In the genomic region with DNA sequence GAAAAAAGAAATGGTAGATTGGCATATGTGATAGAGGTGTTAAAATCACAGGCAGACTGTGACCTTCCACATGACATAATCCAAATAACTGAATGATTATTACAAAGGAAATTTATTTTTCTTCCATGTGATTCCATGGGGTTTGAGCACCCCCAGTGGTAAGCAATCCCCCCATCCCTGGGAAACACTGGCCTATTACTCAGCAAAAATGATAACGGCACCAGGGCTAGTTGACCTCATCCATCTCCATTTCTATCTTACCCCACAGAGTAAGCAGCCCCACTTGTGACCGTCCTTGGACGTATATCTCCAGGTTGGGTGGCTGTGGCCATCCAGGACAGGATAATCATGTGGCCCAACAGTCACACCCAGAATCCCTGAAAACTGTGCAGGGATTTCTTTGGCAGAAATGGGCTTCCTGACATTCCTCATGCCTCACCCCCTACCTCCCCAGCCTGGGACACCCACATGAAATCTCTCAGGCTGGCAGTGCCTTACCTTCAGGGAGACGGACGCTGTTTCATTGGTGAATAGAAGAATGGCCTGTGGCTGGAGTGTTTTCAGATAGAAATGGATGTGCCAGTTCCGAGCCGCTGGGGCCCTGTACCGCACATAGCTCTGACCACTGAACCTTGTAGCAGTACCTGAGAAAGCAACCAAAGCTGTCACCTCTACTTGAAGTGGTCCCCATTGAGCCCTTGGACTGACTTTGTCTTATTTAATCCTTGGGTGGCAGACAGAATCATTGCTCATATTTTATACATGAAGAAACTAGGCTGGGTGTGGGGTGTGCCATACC, we compare ENCODE assay signal across 27 cellular contexts.
"Had no signal": no experiment of that assay in that cellular context is flagged by ENCODE, and none has a peak within 500 bp of the region (broad histone marks: within the 10 kb centered on the region; RNA-seq: fewer than 3 reads in every experiment).

No MANE protein-coding gene starts in this region.

- H3K27me3 Mint-ChIP-seq: stimulated activated naive B cell treated with anti-CD40 and anti-IgM and Interleukin-4, amounts not matched to agents 10 μg/mL and 1 μg/mL and 100 μg/mL, for 72 hours had no signal

- H3K4me2 ChIP-seq: neural progenitor cell, smooth muscle cell had no signal

- H3K4me3 Mint-ChIP-seq: natural killer cell; nephron progenitor cell; neural progenitor cell; stimulated activated naive B cell treated with anti-CD40 and anti-IgM and Interleukin-4, amounts not matched to agents 10 μg/mL and 1 μg/mL and 100 μg/mL, for 72 hours; type B pancreatic cell had no signal

- H3K9ac ChIP-seq: neural progenitor cell, parathyroid adenoma had no signal

- H3K36me3 ChIP-seq: left lung, lower lobe of right lung, neural progenitor cell, neutrophil, right atrium auricular region, right lobe of liver, uterus had no signal

- H3K4me1 ChIP-seq: lower lobe of right lung, neural progenitor cell, parathyroid adenoma, right atrium auricular region, right lobe of liver, stomach, testis, tibial artery, uterus had no signal

- H3K79me2 ChIP-seq: parathyroid adenoma had no signal

- H3K27me3 ChIP-seq: left lung, neural progenitor cell, neutrophil, right atrium auricular region, right lobe of liver, stomach, testis, tibial artery, uterus had no signal

- ATAC-seq: left colon; left lung; lower lobe of right lung; natural killer cell; right lobe of liver; stimulated activated naive B cell treated with anti-CD40 and anti-IgM and Interleukin-4, amounts not matched to agents 10 μg/mL and 1 μg/mL and 100 μg/mL, for 72 hours; stimulated activated naive CD8-positive, alpha-beta T cell treated with anti-CD3 and anti-CD28 coated beads, Interleukin-15, Interleukin-2, amounts not matched to agents 100 U/mL and 50 U/mL, for 24 hours had no signal

- H3K27ac ChIP-seq: left lung, lower lobe of right lung, neural progenitor cell, neutrophil, parathyroid adenoma, right atrium auricular region, right lobe of liver, stomach, testis, tibial artery, uterus had no signal

- FAIRE-seq: keratinocyte had no signal

- H3K4me1 Mint-ChIP-seq: natural killer cell; nephron progenitor cell; neural progenitor cell; stimulated activated naive B cell treated with anti-CD40 and anti-IgM and Interleukin-4, amounts not matched to agents 10 μg/mL and 1 μg/mL and 100 μg/mL, for 72 hours had no signal

- H2AFZ ChIP-seq: neural progenitor cell, parathyroid adenoma had no signal

- H3K9me3 ChIP-seq: left lung, lower lobe of right lung, neutrophil, right atrium auricular region, right lobe of liver, stomach, testis, tibial artery, uterus had no signal

- DNase-seq: hippocampal formation; left colon; left lung; lower lobe of right lung; mammary epithelial cell; mesenchymal stem cell; natural killer cell; nephron progenitor cell; occipital lobe; right lobe of liver; stimulated activated CD4-positive, alpha-beta T cell treated with anti-CD3 and anti-CD28 coated beads, Interleukin-1b, Interleukin-23, amount 100 ng/mL, for 48 hours; stimulated activated CD4-positive, alpha-beta T cell treated with anti-CD3 and anti-CD28 coated beads, Interleukin-2, amount 100 ng/mL, for 48 hours; stimulated activated CD4-positive, alpha-beta T cell treated with anti-CD3 and anti-CD28 coated beads, Interleukin-4, amount 100 ng/mL, for 4 hours; stimulated activated CD8-positive, alpha-beta memory T cell treated with anti-CD3 and anti-CD28 coated beads, Interleukin-4, amount 100 ng/mL, for 48 hours; stimulated activated naive B cell treated with anti-CD40 and anti-IgM and Interleukin-4, amounts not matched to agents 10 μg/mL and 1 μg/mL and 100 μg/mL, for 72 hours; stimulated activated naive CD8-positive, alpha-beta T cell treated with anti-CD3 and anti-CD28 coated beads, Interleukin-15, Interleukin-2, amounts not matched to agents 100 U/mL and 50 U/mL, for 24 hours; stomach; testis; tibial artery; uterus had no signal

- H3K4me3 ChIP-seq: left lung, lower lobe of right lung, neural progenitor cell, right atrium auricular region, right lobe of liver, smooth muscle cell, stomach, testis, tibial artery, uterus had no signal

- H3K27ac Mint-ChIP-seq: natural killer cell; nephron progenitor cell; neural progenitor cell; stimulated activated naive B cell treated with anti-CD40 and anti-IgM and Interleukin-4, amounts not matched to agents 10 μg/mL and 1 μg/mL and 100 μg/mL, for 72 hours; type B pancreatic cell had no signal

- H3K9me3 Mint-ChIP-seq: natural killer cell; nephron progenitor cell; neural progenitor cell; stimulated activated naive B cell treated with anti-CD40 and anti-IgM and Interleukin-4, amounts not matched to agents 10 μg/mL and 1 μg/mL and 100 μg/mL, for 72 hours; type B pancreatic cell had no signal

- H3K36me3 Mint-ChIP-seq: natural killer cell; neural progenitor cell; stimulated activated naive B cell treated with anti-CD40 and anti-IgM and Interleukin-4, amounts not matched to agents 10 μg/mL and 1 μg/mL and 100 μg/mL, for 72 hours; type B pancreatic cell had no signal
